ENCODE assay signal across 31 cellular contexts in genomic region chr6:89194559-89194958, GRCh38. TPM values are rescaled to one million over a fixed set of nuclear protein-coding genes. Genes with fewer than 3 reads are reported as not detected.
"Had no signal": no experiment of that assay in that cellular context is flagged by ENCODE, and none has a peak within 500 bp of the region (broad histone marks: within the 10 kb centered on the region; RNA-seq: fewer than 3 reads in every experiment).

No MANE protein-coding gene starts in this region.

- H3K36me3 ChIP-seq: stomach, suprapubic skin, thoracic aorta, thyroid gland, tibial artery, tibial nerve, transverse colon, upper lobe of left lung, upper lobe of right lung, uterus, vagina had no signal

- ATAC-seq: stimulated activated effector memory CD8-positive, alpha-beta T cell treated with anti-CD3 and anti-CD28 coated beads, Interleukin-12 subunit alpha, Interleukin-12 subunit beta, amount 100 ng/mL, for 72 hours; stimulated activated memory B cell treated with anti-CD40 and anti-IgM and Interleukin-4, amounts not matched to agents 10 μg/mL and 1 μg/mL and 100 μg/mL, for 72 hours; stimulated activated naive B cell treated with anti-CD40 and anti-IgM and Interleukin-4, amounts not matched to agents 10 μg/mL and 1 μg/mL and 100 μg/mL, for 72 hours; stimulated activated naive CD8-positive, alpha-beta T cell treated with anti-CD3 and anti-CD28 coated beads, Interleukin-15, amount 100 ng/mL, for 72 hours; stimulated activated naive CD8-positive, alpha-beta T cell treated with anti-CD3 and anti-CD28 coated beads, Interleukin-15, Interleukin-2, amounts not matched to agents 100 U/mL and 50 U/mL, for 24 hours; upper lobe of right lung had no signal

- H3K27me3 ChIP-seq: stomach, suprapubic skin, testis, thyroid gland, tibial artery, tibial nerve, transverse colon, upper lobe of left lung, upper lobe of right lung, uterus, vagina had no signal

- FAIRE-seq: urothelium cell line had no signal

- H3K4me1 ChIP-seq: stomach, suprapubic skin, testis, thyroid gland, tibial artery, transverse colon, upper lobe of left lung, upper lobe of right lung, uterus, vagina had no signal

- H3K4me3 ChIP-seq: stomach, suprapubic skin, testis, thoracic aorta, thyroid gland, tibial artery, tibial nerve, transverse colon, upper lobe of left lung, upper lobe of right lung, uterus, vagina had no signal

- DNase-seq: stimulated activated CD4-positive, alpha-beta T cell treated with anti-CD3 and anti-CD28 coated beads, Interleukin-2, amount 100 ng/mL, for 48 hours; stimulated activated CD4-positive, alpha-beta T cell treated with anti-CD3 and anti-CD28 coated beads, Interleukin-4, amount 100 ng/mL, for 1 hour; stimulated activated CD4-positive, alpha-beta T cell treated with anti-CD3 and anti-CD28 coated beads, Interleukin-4, amount 100 ng/mL, for 24 hours; stimulated activated CD4-positive, alpha-beta T cell treated with anti-CD3 and anti-CD28 coated beads, Interleukin-4, amount 100 ng/mL, for 4 hours; stimulated activated CD8-positive, alpha-beta memory T cell treated with anti-CD3 and anti-CD28 coated beads, Interleukin-4, amount 100 ng/mL, for 48 hours; stimulated activated naive B cell treated with anti-CD40 and anti-IgM and Interleukin-4, amounts not matched to agents 10 μg/mL and 1 μg/mL and 100 μg/mL, for 72 hours; stimulated activated naive CD4-positive, alpha-beta T cell; stimulated activated naive CD4-positive, alpha-beta T cell treated with Interleukin-2 at 50 U/mL for 16 hours; stimulated activated naive CD8-positive, alpha-beta T cell treated with anti-CD3 and anti-CD28 coated beads, Interleukin-15, amount 100 ng/mL, for 72 hours; stimulated activated naive CD8-positive, alpha-beta T cell treated with anti-CD3 and anti-CD28 coated beads, Interleukin-15, Interleukin-2, amounts not matched to agents 100 U/mL and 50 U/mL, for 24 hours; stomach; substantia nigra; testis; thyroid gland; tibial artery; transverse colon; trophoblast cell; upper lobe of left lung; upper lobe of right lung; uterus had no signal

- H3K27ac ChIP-seq: stomach, suprapubic skin, testis, thoracic aorta, thyroid gland, tibial artery, tibial nerve, transverse colon, upper lobe of left lung, upper lobe of right lung, uterus, vagina had no signal

- H3K9me3 ChIP-seq: suprapubic skin, testis, thyroid gland, upper lobe of right lung had no signal

RNA-seq across cellular contexts. Expression of gene GABRR1, which starts 22.6 kb away (rescaled TPM):
- total RNA-seq: subcutaneous adipose tissue, temporal lobe, thyroid gland, tibial nerve, upper lobe of left lung, upper lobe of right lung, ureter, urinary bladder, vagina had no signal
